In the genomic region with DNA sequence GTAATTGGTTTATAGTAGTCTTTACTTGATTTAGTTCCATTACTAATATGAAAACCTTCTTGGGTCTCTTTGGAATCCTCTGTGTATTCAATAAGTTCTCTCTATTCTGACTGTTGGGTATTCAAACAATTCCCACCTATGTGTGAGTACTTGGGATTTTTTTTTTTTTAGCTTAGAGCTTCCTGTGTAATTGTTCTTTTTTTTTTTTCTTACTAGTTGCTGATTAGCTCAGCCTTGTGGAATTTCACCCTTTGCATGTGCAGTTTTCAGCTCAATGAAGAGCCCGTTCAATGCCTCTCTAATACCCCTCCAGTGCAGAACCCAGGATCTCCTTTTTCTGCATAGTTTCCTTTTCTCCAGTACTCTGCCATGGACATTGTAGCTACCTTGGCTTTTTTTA, we compare ENCODE assay signal across 2 cellular contexts.
TF ChIP-seq lines count a peak whose summit lies in the region.

No MANE protein-coding gene starts in this region.

TF ChIP-seq in GM23338, 12 proteins besides CTCF, POLR2A, EP300 and RAD21 (continued from another document):
- TF ChIP-seq, protein P1, sequence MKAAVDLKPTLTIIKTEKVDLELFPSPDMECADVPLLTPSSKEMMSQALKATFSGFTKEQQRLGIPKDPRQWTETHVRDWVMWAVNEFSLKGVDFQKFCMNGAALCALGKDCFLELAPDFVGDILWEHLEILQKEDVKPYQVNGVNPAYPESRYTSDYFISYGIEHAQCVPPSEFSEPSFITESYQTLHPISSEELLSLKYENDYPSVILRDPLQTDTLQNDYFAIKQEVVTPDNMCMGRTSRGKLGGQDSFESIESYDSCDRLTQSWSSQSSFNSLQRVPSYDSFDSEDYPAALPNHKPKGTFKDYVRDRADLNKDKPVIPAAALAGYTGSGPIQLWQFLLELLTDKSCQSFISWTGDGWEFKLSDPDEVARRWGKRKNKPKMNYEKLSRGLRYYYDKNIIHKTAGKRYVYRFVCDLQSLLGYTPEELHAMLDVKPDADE (IDR thresholded peaks at IDR 0.05): no peak
- TF ChIP-seq, protein P2, sequence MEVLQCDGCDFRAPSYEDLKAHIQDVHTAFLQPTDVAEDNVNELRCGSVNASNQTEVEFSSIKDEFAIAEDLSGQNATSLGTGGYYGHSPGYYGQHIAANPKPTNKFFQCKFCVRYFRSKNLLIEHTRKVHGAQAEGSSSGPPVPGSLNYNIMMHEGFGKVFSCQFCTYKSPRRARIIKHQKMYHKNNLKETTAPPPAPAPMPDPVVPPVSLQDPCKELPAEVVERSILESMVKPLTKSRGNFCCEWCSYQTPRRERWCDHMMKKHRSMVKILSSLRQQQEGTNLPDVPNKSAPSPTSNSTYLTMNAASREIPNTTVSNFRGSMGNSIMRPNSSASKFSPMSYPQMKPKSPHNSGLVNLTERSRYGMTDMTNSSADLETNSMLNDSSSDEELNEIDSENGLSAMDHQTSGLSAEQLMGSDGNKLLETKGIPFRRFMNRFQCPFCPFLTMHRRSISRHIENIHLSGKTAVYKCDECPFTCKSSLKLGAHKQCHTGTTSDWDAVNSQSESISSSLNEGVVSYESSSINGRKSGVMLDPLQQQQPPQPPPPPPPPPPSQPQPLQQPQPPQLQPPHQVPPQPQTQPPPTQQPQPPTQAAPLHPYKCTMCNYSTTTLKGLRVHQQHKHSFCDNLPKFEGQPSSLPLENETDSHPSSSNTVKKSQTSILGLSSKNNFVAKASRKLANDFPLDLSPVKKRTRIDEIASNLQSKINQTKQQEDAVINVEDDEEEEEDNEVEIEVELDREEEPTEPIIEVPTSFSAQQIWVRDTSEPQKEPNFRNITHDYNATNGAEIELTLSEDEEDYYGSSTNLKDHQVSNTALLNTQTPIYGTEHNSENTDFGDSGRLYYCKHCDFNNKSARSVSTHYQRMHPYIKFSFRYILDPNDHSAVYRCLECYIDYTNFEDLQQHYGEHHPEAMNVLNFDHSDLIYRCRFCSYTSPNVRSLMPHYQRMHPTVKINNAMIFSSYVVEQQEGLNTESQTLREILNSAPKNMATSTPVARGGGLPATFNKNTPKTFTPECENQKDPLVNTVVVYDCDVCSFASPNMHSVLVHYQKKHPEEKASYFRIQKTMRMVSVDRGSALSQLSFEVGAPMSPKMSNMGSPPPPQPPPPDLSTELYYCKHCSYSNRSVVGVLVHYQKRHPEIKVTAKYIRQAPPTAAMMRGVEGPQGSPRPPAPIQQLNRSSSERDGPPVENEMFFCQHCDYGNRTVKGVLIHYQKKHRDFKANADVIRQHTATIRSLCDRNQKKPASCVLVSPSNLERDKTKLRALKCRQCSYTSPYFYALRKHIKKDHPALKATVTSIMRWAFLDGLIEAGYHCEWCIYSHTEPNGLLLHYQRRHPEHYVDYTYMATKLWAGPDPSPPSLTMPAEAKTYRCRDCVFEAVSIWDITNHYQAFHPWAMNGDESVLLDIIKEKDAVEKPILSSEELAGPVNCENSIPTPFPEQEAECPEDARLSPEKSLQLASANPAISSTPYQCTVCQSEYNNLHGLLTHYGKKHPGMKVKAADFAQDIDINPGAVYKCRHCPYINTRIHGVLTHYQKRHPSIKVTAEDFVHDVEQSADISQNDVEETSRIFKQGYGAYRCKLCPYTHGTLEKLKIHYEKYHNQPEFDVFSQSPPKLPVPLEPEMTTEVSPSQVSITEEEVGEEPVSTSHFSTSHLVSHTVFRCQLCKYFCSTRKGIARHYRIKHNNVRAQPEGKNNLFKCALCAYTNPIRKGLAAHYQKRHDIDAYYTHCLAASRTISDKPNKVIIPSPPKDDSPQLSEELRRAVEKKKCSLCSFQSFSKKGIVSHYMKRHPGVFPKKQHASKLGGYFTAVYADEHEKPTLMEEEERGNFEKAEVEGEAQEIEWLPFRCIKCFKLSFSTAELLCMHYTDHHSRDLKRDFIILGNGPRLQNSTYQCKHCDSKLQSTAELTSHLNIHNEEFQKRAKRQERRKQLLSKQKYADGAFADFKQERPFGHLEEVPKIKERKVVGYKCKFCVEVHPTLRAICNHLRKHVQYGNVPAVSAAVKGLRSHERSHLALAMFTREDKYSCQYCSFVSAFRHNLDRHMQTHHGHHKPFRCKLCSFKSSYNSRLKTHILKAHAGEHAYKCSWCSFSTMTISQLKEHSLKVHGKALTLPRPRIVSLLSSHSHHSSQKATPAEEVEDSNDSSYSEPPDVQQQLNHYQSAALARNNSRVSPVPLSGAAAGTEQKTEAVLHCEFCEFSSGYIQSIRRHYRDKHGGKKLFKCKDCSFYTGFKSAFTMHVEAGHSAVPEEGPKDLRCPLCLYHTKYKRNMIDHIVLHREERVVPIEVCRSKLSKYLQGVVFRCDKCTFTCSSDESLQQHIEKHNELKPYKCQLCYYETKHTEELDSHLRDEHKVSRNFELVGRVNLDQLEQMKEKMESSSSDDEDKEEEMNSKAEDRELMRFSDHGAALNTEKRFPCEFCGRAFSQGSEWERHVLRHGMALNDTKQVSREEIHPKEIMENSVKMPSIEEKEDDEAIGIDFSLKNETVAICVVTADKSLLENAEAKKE (CRISPR knock-in tag; IDR thresholded peaks at IDR 0.05): no peak

TF ChIP-seq in WTC11, 78 proteins besides CTCF, POLR2A, EP300 and RAD21 (continued from another document):
- TF ChIP-seq PRRX2 (CRISPR knock-in tag; IDR thresholded peaks at IDR 0.05): no peak
- no peak for TF ChIP-seq ATF1 (CRISPR knock-in tag; IDR thresholded peaks at IDR 0.05)
- no peak for TF ChIP-seq FOXK1 (CRISPR knock-in tag; IDR thresholded peaks at IDR 0.05)
- TF ChIP-seq STAT6 (CRISPR knock-in tag; conservative IDR thresholded peaks at IDR 0.05; ENCODE audit: low read depth): no peak
- TF ChIP-seq SMAD3 (CRISPR knock-in tag; IDR thresholded peaks at IDR 0.05; ENCODE audit: borderline replicate concordance): no peak
- TF ChIP-seq, protein P3, sequence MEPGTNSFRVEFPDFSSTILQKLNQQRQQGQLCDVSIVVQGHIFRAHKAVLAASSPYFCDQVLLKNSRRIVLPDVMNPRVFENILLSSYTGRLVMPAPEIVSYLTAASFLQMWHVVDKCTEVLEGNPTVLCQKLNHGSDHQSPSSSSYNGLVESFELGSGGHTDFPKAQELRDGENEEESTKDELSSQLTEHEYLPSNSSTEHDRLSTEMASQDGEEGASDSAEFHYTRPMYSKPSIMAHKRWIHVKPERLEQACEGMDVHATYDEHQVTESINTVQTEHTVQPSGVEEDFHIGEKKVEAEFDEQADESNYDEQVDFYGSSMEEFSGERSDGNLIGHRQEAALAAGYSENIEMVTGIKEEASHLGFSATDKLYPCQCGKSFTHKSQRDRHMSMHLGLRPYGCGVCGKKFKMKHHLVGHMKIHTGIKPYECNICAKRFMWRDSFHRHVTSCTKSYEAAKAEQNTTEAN (CRISPR knock-in tag; IDR thresholded peaks at IDR 0.05): no peak
